ENCODE assay signal across 24 cellular contexts in the genomic region with DNA sequence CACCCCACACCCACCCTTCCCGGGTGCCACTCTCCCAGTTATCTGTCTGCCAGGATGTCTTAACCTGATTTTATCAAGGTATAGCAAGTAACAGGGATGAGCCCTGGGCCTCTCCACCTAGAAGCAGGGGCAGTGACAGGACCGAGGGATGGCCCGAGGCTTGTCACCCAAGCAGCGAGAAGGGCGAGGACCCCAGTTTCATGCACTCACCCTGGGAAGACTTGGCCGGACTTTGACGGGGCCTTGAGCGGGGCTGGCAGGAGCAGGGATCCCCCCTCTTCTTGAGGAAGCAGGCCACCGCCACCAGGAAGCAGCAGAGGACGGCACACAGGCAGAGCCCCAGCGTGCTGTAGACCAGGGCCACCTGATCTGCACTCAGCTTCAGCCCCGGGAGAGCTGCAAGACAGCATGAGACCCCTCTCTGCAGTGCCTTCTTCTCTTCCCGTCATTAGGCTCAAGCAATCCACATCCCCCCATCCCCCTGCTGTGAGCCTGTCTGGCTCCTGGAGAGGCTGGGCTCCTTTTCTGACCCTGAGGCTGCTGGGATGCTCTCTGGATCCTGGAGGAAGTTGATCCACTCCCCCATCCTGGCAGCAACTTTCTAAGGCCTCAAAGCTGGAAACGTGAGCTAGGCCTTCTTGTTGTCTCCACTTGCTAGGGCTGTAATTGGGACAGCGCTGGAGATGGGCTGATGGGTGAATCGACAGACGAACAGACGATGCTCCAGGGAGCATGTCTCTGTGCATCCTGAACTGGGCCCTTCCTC. TPM values are rescaled to one million over a fixed set of nuclear protein-coding genes. Genes with fewer than 3 reads are reported as not detected.
DNase-seq lines count a peak whose midpoint lies in the region; ATAC-seq and TF ChIP-seq lines count a peak whose summit lies in the region.
"Had no signal": no experiment of that assay in that cellular context is flagged by ENCODE, and none has a peak within 500 bp of the region (broad histone marks: within the 10 kb centered on the region; RNA-seq: fewer than 3 reads in every experiment).

No MANE protein-coding gene starts in this region.

- TF ChIP-seq POLR2A in heart left ventricle (IDR thresholded peaks at IDR 0.05) = no peak

- H3K4me3 ChIP-seq in heart left ventricle (no peak overlapping the region), hepatocyte (no peak overlapping the region)
- H3K4me3 ChIP-seq: ascending aorta, MG63, mucosa of descending colon had no signal

- ATAC-seq in left cardiac atrium = no peak
- ATAC-seq in heart left ventricle = no peak
- ATAC-seq in omental fat pad (ENCODE audit: low FRiP score) = no peak
- ATAC-seq: mucosa of descending colon had no signal

- DNase-seq in left cardiac atrium = peak; percentile 12
- no peak for DNase-seq in heart left ventricle
- peak; percentile 3 for DNase-seq in hepatocyte (ENCODE audit: low spot score)
- peak; percentile 17 for DNase-seq in omental fat pad (ENCODE audit: low spot score)
- peak; percentile 36 for DNase-seq in ureter (ENCODE audit: low spot score)
- DNase-seq in NCI-H748 treated with DMSO at 0.1 percent for 48 hours (lab: John Stamatoyannopoulos, UW) = no peak
- no peak for DNase-seq in NCI-H1417 treated with DMSO at 0.1 percent for 48 hours (lab: John Stamatoyannopoulos, UW)
- DNase-seq in NCI-H1436 treated with DMSO at 0.1 percent for 48 hours (lab: John Stamatoyannopoulos, UW) = no peak
- DNase-seq: activated CD4-positive, alpha-beta T cell treated with anti-CD3 and anti-CD28 coated beads, Interleukin-2, amount 50 U/mL, for 48 hours; activated T-cell treated with anti-CD3 and anti-CD28 coated beads, Interleukin-2, amount 50 U/mL, for 1 hour; central memory CD4-positive, alpha-beta T cell; DMS 273 treated with DMSO at 0.1 percent for 48 hours; foreskin melanocyte; MG63; NCI-H1694 treated with DMSO at 0.1 percent for 48 hours; NCI-H345; stimulated activated CD4-positive, alpha-beta T cell treated with anti-CD3 and anti-CD28 coated beads, Interleukin-12 subunit alpha, Interleukin-12 subunit beta, amount 100 ng/mL, for 4 hours; T-helper 2 cell had no signal

- no peak for TF ChIP-seq CTCF in heart left ventricle (IDR thresholded peaks at IDR 0.05)
- TF ChIP-seq CTCF in hepatocyte (IDR thresholded peaks at IDR 0.05; ENCODE audit: poor library complexity) = no peak
- no peak for TF ChIP-seq CTCF in omental fat pad (IDR thresholded peaks at IDR 0.05)

- intact Hi-C loops in left cardiac atrium (cut with DNase I) = no loop called here
- intact Hi-C loops in heart left ventricle (cut with DNase I) = no loop called here

- H3K4me2 ChIP-seq in hepatocyte = no peak overlapping the region

- H4K20me1 ChIP-seq in hepatocyte (ENCODE audit: insufficient read depth, poor library complexity, severe bottlenecking) = no peaks in the 10 kb centered on the region

- H3K27me3 ChIP-seq in heart left ventricle (peaks cover 0 to 4% (median 0%) of the 10 kb centered on the region in 9 donors), hepatocyte (no peaks in the 10 kb centered on the region)
- H3K27me3 ChIP-seq: ascending aorta, MG63 had no signal

- no peaks in the 10 kb centered on the region for H3K36me3 ChIP-seq in heart left ventricle
- H3K36me3 ChIP-seq in hepatocyte (replicated peaks; ENCODE audit: insufficient read depth, low read depth) = no peaks in the 10 kb centered on the region
- H3K36me3 ChIP-seq: ascending aorta, MG63 had no signal

- H3K4me1 ChIP-seq in heart left ventricle (no peaks in the 10 kb centered on the region), hepatocyte (ENCODE audit: insufficient read depth) (no peaks in the 10 kb centered on the region)
- H3K4me1 ChIP-seq: ascending aorta had no signal

- H3K9me3 ChIP-seq in heart left ventricle (no peaks in the 10 kb centered on the region), hepatocyte (ENCODE audit: low read depth) (no peaks in the 10 kb centered on the region)
- H3K9me3 ChIP-seq: ascending aorta, MG63, mucosa of descending colon had no signal

- H3K27ac ChIP-seq in heart left ventricle = no peak overlapping the region
- no peak overlapping the region for H3K27ac ChIP-seq in hepatocyte
- H3K27ac ChIP-seq: ascending aorta, C4-2B had no signal

- H3K79me2 ChIP-seq in hepatocyte = no peaks in the 10 kb centered on the region

- no peaks in the 10 kb centered on the region for H3K9me2 ChIP-seq in hepatocyte (replicated peaks; ENCODE audit: insufficient read depth)

- WGBS in heart left ventricle, 4 donors = 75 to 95% (median 80%) methylated on average over 4 to 18 of the region's 18 CpGs
- WGBS in hepatocyte (ENCODE audit: low lambda C conversion rate, missing lambda C conversion rate) = 73% methylated on average over 18 of the region's 18 CpGs

- H2AFZ ChIP-seq in hepatocyte = no peak overlapping the region

RNA-seq across cellular contexts. Expression of a gene that starts 31.6 kb away (rescaled TPM):
- total RNA-seq in left cardiac atrium (not detected), heart left ventricle (not detected), hepatocyte (not detected in 2 replicates), omental fat pad (under 1 TPM in 1 of 4 donors, not detected in 3; 0.48 TPM), ureter (0.83 TPM)
- polyA plus RNA-seq in heart left ventricle (not detected), hepatocyte (not detected in 2 replicates)
- total RNA-seq: ascending aorta, G401, neural crest cell, subcutaneous adipose tissue had no signal

Comparison
In these comparisons a context has a peak if more than half of its experiments do, and no peak if none do; other contexts are left out.
1. DNase-seq: peak in left cardiac atrium (single experiment), hepatocyte (single experiment), omental fat pad (single experiment) and ureter (single experiment); none in heart left ventricle (0 of 5), NCI-H748 treated with DMSO at 0.1 percent for 48 hours (single experiment), NCI-H1417 treated with DMSO at 0.1 percent for 48 hours (single experiment) and NCI-H1436 treated with DMSO at 0.1 percent for 48 hours (single experiment).